8 cellular contexts compared by ENCODE assay signal in the genomic region with DNA sequence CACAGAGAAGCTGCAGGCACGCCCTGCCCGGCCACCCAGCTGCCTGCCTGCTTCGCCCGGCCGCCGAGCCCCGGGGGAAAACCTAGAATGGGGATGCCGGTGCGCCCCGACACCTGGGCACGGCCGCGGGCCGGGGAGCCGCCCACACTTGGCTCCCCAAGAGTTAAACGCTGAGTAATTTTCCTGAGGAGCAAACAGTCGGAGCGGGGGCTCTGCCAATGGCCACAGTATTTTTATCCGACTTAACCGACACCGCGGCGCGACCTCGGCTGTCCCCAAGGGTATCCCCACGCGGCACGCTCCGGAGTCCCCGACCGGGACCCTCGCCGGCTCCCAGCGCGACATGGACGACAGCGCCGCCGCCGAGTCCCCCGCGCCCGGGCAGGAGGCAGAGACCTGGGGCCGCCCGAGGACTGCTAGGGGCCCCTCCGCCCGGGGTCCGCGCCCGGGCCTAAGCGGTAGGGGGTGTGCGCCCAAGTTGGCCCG. TPM values are rescaled to one million over a fixed set of nuclear protein-coding genes. Genes with fewer than 3 reads are reported as not detected.
DNase-seq lines count a peak whose midpoint lies in the region; ATAC-seq and TF ChIP-seq lines count a peak whose summit lies in the region.

No MANE protein-coding gene starts in this region.

- H3K27ac ChIP-seq in HUES64 (ENCODE audit: low read depth, low read length), result no peak overlapping the region; the same call in 1 of the 2 replicates
- H3K27ac ChIP-seq in prostate gland, result peak overlapping the region; percentile 71 to 82

- H3K36me3 Mint-ChIP-seq in activated T-helper 17 cell treated with anti-CD3 and anti-CD28 coated beads, Interleukin-2, amount 50 U/mL, for 72 hours (ENCODE audit: low read depth), result peaks cover 34% of the 10 kb centered on the region

- peak overlapping the region; percentile 81 for H3K4me3 ChIP-seq in HUES64 (ENCODE audit: low read length)
- H3K4me3 ChIP-seq in prostate gland, result peak overlapping the region; percentile 85 to 87

- intact Hi-C loops in Right ventricle myocardium superior (cut with DNase I), result no loop called here
- intact Hi-C loops in prostate gland (cut with DNase I), result loop anchor here (5.0 to 10.0 kb wide), 3 partner anchors 66 to 169 kb away; no protein-coding TSS in a partner anchor

- H3K4me1 ChIP-seq in ES-I3 (ENCODE audit: insufficient read depth, low read length) (peaks cover 21% of the 10 kb centered on the region), HUES64 (ENCODE audit: insufficient read depth, low read length) (peaks cover 31% of the 10 kb centered on the region), prostate gland (replicated peaks) (no peaks in the 10 kb centered on the region)

- 1% methylated on average over 53 of the region's 53 CpGs for WGBS in HUES64
- WGBS in prostate gland, result under 1% methylated on average over 51 of the region's 53 CpGs

- H3K9me3 ChIP-seq in ES-I3 (ENCODE audit: control insufficient read depth, insufficient read depth, low read length) (no peaks in the 10 kb centered on the region), HUES64 (ENCODE audit: insufficient read depth, low read depth, low read length) (no peaks in the 10 kb centered on the region), prostate gland (no peaks in the 10 kb centered on the region)

- H3K4me1 Mint-ChIP-seq in activated T-helper 17 cell treated with anti-CD3 and anti-CD28 coated beads, Interleukin-2, amount 50 U/mL, for 72 hours, result peaks cover 34% of the 10 kb centered on the region

- peak overlapping the region; percentile 78 for H3K4me3 Mint-ChIP-seq in activated T-helper 17 cell treated with anti-CD3 and anti-CD28 coated beads, Interleukin-2, amount 50 U/mL, for 72 hours

- no peaks in the 10 kb centered on the region for H3K9me3 Mint-ChIP-seq in activated T-helper 17 cell treated with anti-CD3 and anti-CD28 coated beads, Interleukin-2, amount 50 U/mL, for 72 hours

- TF ChIP-seq POLR2A in prostate gland (IDR thresholded peaks at IDR 0.05), result no peak

- H3K9ac ChIP-seq in ES-I3 (ENCODE audit: low read depth, low read length), result peak overlapping the region; percentile 61
- peak overlapping the region; percentile 78 for H3K9ac ChIP-seq in HUES64 (ENCODE audit: low read depth, low read length)

- ATAC-seq in GM21529 (IDR thresholded peaks at IDR 0.05; ENCODE audit: unreplicated experiment) (peak; percentile 39), Right ventricle myocardium superior (ENCODE audit: poor library complexity) (peak; percentile 28)
- ATAC-seq in activated T-helper 17 cell treated with anti-CD3 and anti-CD28 coated beads, Interleukin-2, amount 50 U/mL, for 72 hours (replicated peaks), result peak; percentile 21

- H3K27me3 ChIP-seq in HUES64 (ENCODE audit: insufficient read depth, low read length) (peaks cover 7% of the 10 kb centered on the region; the same call in 1 of the 2 replicates), prostate gland (replicated peaks; ENCODE audit: insufficient read depth) (no peaks in the 10 kb centered on the region)

- TF ChIP-seq CTCF in prostate gland (IDR thresholded peaks at IDR 0.05), result no peak

- peak overlapping the region; percentile 76 for H3K27ac Mint-ChIP-seq in activated T-helper 17 cell treated with anti-CD3 and anti-CD28 coated beads, Interleukin-2, amount 50 U/mL, for 72 hours

- H3K36me3 ChIP-seq in ES-I3 (ENCODE audit: insufficient read depth, low read length), result 0 out of 2 replicates have a peak, but pooled peaks cover 2% of the 10 kb centered on the region
- H3K36me3 ChIP-seq in HUES64 (ENCODE audit: insufficient read depth, low read length), result no peaks in the 10 kb centered on the region
- H3K36me3 ChIP-seq in prostate gland, result no peaks in the 10 kb centered on the region

- DNase-seq in Right ventricle myocardium superior (peak; percentile 57), prostate gland (ENCODE audit: low spot score) (peak; percentile 33), NCI-H226 (no peak), SKM-1 treated with dmso at 0.1 percent for 144 hours (lab: John Stamatoyannopoulos, UW; ENCODE audit: unreplicated experiment) (no peak)

- H3K27me3 Mint-ChIP-seq in activated T-helper 17 cell treated with anti-CD3 and anti-CD28 coated beads, Interleukin-2, amount 50 U/mL, for 72 hours, result no peaks in the 10 kb centered on the region

RNA-seq across cellular contexts. Expression of a gene that starts 0.6 kb away (rescaled TPM):
- 46.2 TPM for polyA plus RNA-seq in HUES64 (2013, experiment 1 of 2)
- 46.5 TPM for polyA plus RNA-seq in HUES64 (2013, experiment 2 of 2)
- 100 to 1,000 TPM in 1 of 2 donors, 10 to 100 TPM in 1; 62.0 to 105 TPM for total RNA-seq in activated T-helper 17 cell treated with anti-CD3 and anti-CD28 coated beads, Interleukin-2, amount 50 U/mL, for 72 hours
- total RNA-seq in Right ventricle myocardium superior (21.0 TPM), prostate gland (10 to 100 TPM; 30.7 to 54.8 TPM)

Comparison
In these comparisons a context has a peak if more than half of its experiments do, and no peak if none do; other contexts are left out.
1. DNase-seq: peak in Right ventricle myocardium superior (single experiment) and prostate gland (single experiment); none in NCI-H226 (single experiment) and SKM-1 treated with dmso at 0.1 percent for 144 hours (single experiment).
2. Peak in every context shown above with its lines, with median percentiles within 50 percentile points of each other: ATAC-seq.